Comparison of ENCODE assay signal across 23 cellular contexts in the genomic region with DNA sequence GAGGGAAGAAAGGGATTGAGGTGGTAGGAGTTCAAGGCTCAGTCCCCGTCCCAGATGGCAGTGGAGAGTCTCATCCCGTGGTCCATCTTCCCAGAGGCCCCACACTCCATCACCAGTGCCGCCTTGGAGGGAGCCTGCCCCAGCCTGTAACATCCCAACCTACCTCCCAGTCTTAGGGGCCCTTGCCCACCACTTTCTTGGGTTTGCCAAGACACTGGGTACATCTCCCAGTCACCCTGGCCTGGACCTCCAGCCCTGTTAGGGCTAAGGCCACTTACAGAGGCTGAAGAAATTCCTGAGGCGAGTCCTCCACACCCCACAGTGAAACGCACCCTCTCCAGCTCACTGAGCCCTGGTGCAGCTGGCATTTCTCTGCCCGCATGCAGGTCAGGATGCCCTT. TPM values are rescaled to one million over a fixed set of nuclear protein-coding genes. Genes with fewer than 3 reads are reported as not detected.
DNase-seq lines count a peak whose midpoint lies in the region; ATAC-seq, FAIRE-seq and TF ChIP-seq lines count a peak whose summit lies in the region.
"Had no signal": no experiment of that assay in that cellular context is flagged by ENCODE, and none has a peak within 500 bp of the region (broad histone marks: within the 10 kb centered on the region; RNA-seq: fewer than 3 reads in every experiment).

No MANE protein-coding gene starts in this region.

- no peaks in the 10 kb centered on the region for H3K9me3 Mint-ChIP-seq in CD8-positive, alpha-beta T cell
- H3K9me3 Mint-ChIP-seq in activated T-helper 17 cell treated with anti-CD3 and anti-CD28 coated beads, Interleukin-2, amount 50 U/mL, for 72 hours: no peaks in the 10 kb centered on the region
- no peaks in the 10 kb centered on the region for H3K9me3 Mint-ChIP-seq in immature natural killer cell
- H3K9me3 Mint-ChIP-seq: activated naive CD4-positive, alpha-beta T cell treated with anti-CD3 and anti-CD28 coated beads, Interleukin-2, amount 10 ng/mL, durations not matched to agents 7 days and 5 days; stimulated activated naive CD8-positive, alpha-beta T cell treated with anti-CD3 and anti-CD28 coated beads, Interleukin-15, Interleukin-2, amounts not matched to agents 100 ng/mL and 50 ng/mL, for 24 hours had no signal

- no peak for FAIRE-seq in GM12892 (lab: Jason Lieb, UNC)
- FAIRE-seq: astrocyte, D721Med, frontal cortex, urothelium cell line had no signal

- peaks cover 18% of the 10 kb centered on the region for H3K27me3 ChIP-seq in CD8-positive, alpha-beta T cell (ENCODE audit: insufficient read depth, low read length)
- H3K27me3 ChIP-seq in rectal smooth muscle tissue (ENCODE audit: control insufficient read depth, insufficient read depth, low read length): peaks cover 7% of the 10 kb centered on the region
- H3K27me3 ChIP-seq in upper lobe of left lung: peaks cover 0 to 42% (median 28%) of the 10 kb centered on the region in 4 donors

- no peak for TF ChIP-seq EP300 in upper lobe of left lung (IDR thresholded peaks at IDR 0.05)

- H3K27me3 Mint-ChIP-seq in CD8-positive, alpha-beta T cell (ENCODE audit: low read depth): peaks cover 5% of the 10 kb centered on the region
- peaks cover 2% of the 10 kb centered on the region for H3K27me3 Mint-ChIP-seq in activated T-helper 17 cell treated with anti-CD3 and anti-CD28 coated beads, Interleukin-2, amount 50 U/mL, for 72 hours
- peaks cover 9 to 18% (median 15%) of the 10 kb centered on the region in 3 donors for H3K27me3 Mint-ChIP-seq in immature natural killer cell (ENCODE audit: low read depth in 3 of 3)

- no peak for DNase-seq in CD8-positive, alpha-beta T cell
- no peak for DNase-seq in immature natural killer cell
- no peak for DNase-seq in upper lobe of left lung
- DNase-seq in GM12892 (ENCODE audit: insufficient read length): no peak
- DNase-seq in HUDEP-2 (lab: John Stamatoyannopoulos, UW; ENCODE audit: unreplicated experiment in 76 of 76): no peak
- DNase-seq: activated CD4-positive, alpha-beta T cell treated with anti-CD3 and anti-CD28 coated beads for 1 hour; activated naive CD4-positive, alpha-beta T cell treated with anti-CD3 and anti-CD28 coated beads, Interleukin-2, amount 10 ng/mL, durations not matched to agents 7 days and 5 days; activated T-cell treated with anti-CD3 and anti-CD28 coated beads, Interleukin-2, amount 50 U/mL, for 1 hour; dorsolateral prefrontal cortex; hypothalamus; islet precursor cell; NCI-H1092; NCI-H226; stimulated activated CD4-positive, alpha-beta T cell treated with anti-CD3 and anti-CD28 coated beads, Interleukin-12 subunit alpha, Interleukin-12 subunit beta, amount 100 ng/mL, for 4 hours had no signal

- H3K36me3 Mint-ChIP-seq in CD8-positive, alpha-beta T cell: peaks cover 41% of the 10 kb centered on the region
- peaks cover 48% of the 10 kb centered on the region for H3K36me3 Mint-ChIP-seq in activated T-helper 17 cell treated with anti-CD3 and anti-CD28 coated beads, Interleukin-2, amount 50 U/mL, for 72 hours (ENCODE audit: low read depth)
- peaks cover 12 to 34% (median 27%) of the 10 kb centered on the region in 3 donors for H3K36me3 Mint-ChIP-seq in immature natural killer cell

- WGBS in upper lobe of left lung, 2 donors: 94 to 96% methylated on average over 6 of the region's 6 CpGs

- H3K4me3 Mint-ChIP-seq in CD8-positive, alpha-beta T cell: peak overlapping the region; percentile 11
- H3K4me3 Mint-ChIP-seq in activated T-helper 17 cell treated with anti-CD3 and anti-CD28 coated beads, Interleukin-2, amount 50 U/mL, for 72 hours: peak overlapping the region; percentile 12
- H3K4me3 Mint-ChIP-seq in immature natural killer cell: peak overlapping the region in 3 of 5 donors; percentile 38 to 71 (median 38)
- H3K4me3 Mint-ChIP-seq: activated naive CD4-positive, alpha-beta T cell treated with anti-CD3 and anti-CD28 coated beads, Interleukin-2, amount 10 ng/mL, durations not matched to agents 7 days and 5 days; stimulated activated naive CD8-positive, alpha-beta T cell treated with anti-CD3 and anti-CD28 coated beads, Interleukin-15, Interleukin-2, amounts not matched to agents 100 ng/mL and 50 ng/mL, for 24 hours had no signal

- POLR2A ChIA-PET in CD8-positive, alpha-beta T cell (lab: Charles Lee): interaction anchor here (2.5 kb wide), 1 partner anchor 7 kb away, joined by 9 read pairs; no protein-coding TSS in a partner anchor

- H3K4me1 Mint-ChIP-seq in CD8-positive, alpha-beta T cell (ENCODE audit: low read depth): peaks cover 8% of the 10 kb centered on the region
- no peaks in the 10 kb centered on the region for H3K4me1 Mint-ChIP-seq in activated T-helper 17 cell treated with anti-CD3 and anti-CD28 coated beads, Interleukin-2, amount 50 U/mL, for 72 hours
- H3K4me1 Mint-ChIP-seq in immature natural killer cell: peaks cover 6% of the 10 kb centered on the region in 2 donors

- TF ChIP-seq POLR2A in upper lobe of left lung (IDR thresholded peaks at IDR 0.05): no peak
- no peak for TF ChIP-seq POLR2A in GM12892 (IDR thresholded peaks at IDR 0.05; ENCODE audit: low read depth, low read length)

- H3K9ac ChIP-seq in rectal smooth muscle tissue (ENCODE audit: low read length): no peak overlapping the region
- H3K9ac ChIP-seq: BLaER1 had no signal

- CTCF ChIA-PET in CD8-positive, alpha-beta T cell (lab: Charles Lee): interaction anchor here (0.8 to 2.4 kb wide), 7 partner anchors 8 to 767 kb away, joined by 3 to 12 read pairs (median 3); no protein-coding TSS in a partner anchor

- no peak overlapping the region for H3K27ac ChIP-seq in CD8-positive, alpha-beta T cell (ENCODE audit: low read depth, low read length)
- peak overlapping the region; percentile 98 for H3K27ac ChIP-seq in rectal smooth muscle tissue (ENCODE audit: low read depth, low read length)
- no peak overlapping the region for H3K27ac ChIP-seq in upper lobe of left lung
- H3K27ac ChIP-seq: BLaER1, dorsolateral prefrontal cortex had no signal

- no peak overlapping the region for H3K4me3 ChIP-seq in CD8-positive, alpha-beta T cell (ENCODE audit: low read depth, low read length)
- H3K4me3 ChIP-seq in rectal smooth muscle tissue (ENCODE audit: low read length) (no peak overlapping the region), upper lobe of left lung (no peak overlapping the region)
- H3K4me3 ChIP-seq: BLaER1 had no signal

- intact Hi-C loops in CD8-positive, alpha-beta T cell (cut with DNase I, micrococcal nuclease): loop anchor here (2.0 to 5.0 kb wide), 4 partner anchors 62 to 603 kb away; a partner anchor contains a TSS

- no peak for ATAC-seq in CD8-positive, alpha-beta T cell
- ATAC-seq in activated T-helper 17 cell treated with anti-CD3 and anti-CD28 coated beads, Interleukin-2, amount 50 U/mL, for 72 hours (replicated peaks): no peak
- no peak for ATAC-seq in upper lobe of left lung (ENCODE audit: low FRiP score in 2 of 2)
- ATAC-seq in GM18517 (IDR thresholded peaks at IDR 0.05; ENCODE audit: unreplicated experiment): no peak

- H3K27ac Mint-ChIP-seq in CD8-positive, alpha-beta T cell: no peak overlapping the region
- no peak overlapping the region for H3K27ac Mint-ChIP-seq in activated T-helper 17 cell treated with anti-CD3 and anti-CD28 coated beads, Interleukin-2, amount 50 U/mL, for 72 hours
- no peak overlapping the region for H3K27ac Mint-ChIP-seq in immature natural killer cell
- H3K27ac Mint-ChIP-seq: activated naive CD4-positive, alpha-beta T cell treated with anti-CD3 and anti-CD28 coated beads, Interleukin-2, amount 10 ng/mL, durations not matched to agents 7 days and 5 days; stimulated activated naive CD8-positive, alpha-beta T cell treated with anti-CD3 and anti-CD28 coated beads, Interleukin-15, Interleukin-2, amounts not matched to agents 100 ng/mL and 50 ng/mL, for 24 hours had no signal

- H3K9me3 ChIP-seq in CD8-positive, alpha-beta T cell (ENCODE audit: low read length): no peaks in the 10 kb centered on the region
- no peaks in the 10 kb centered on the region for H3K9me3 ChIP-seq in upper lobe of left lung
- H3K9me3 ChIP-seq: BLaER1 had no signal

- peaks cover 28% of the 10 kb centered on the region for H3K4me1 ChIP-seq in CD8-positive, alpha-beta T cell (ENCODE audit: insufficient read depth, low read length)
- H3K4me1 ChIP-seq in rectal smooth muscle tissue (ENCODE audit: control insufficient read depth, insufficient read depth, low read length) (peaks cover 15% of the 10 kb centered on the region), upper lobe of left lung (peaks cover 35 to 46% (median 36%) of the 10 kb centered on the region in 4 donors)

- no peak for TF ChIP-seq CTCF in CD8-positive, alpha-beta T cell (IDR thresholded peaks at IDR 0.05)
- no peak for TF ChIP-seq CTCF in upper lobe of left lung (IDR thresholded peaks at IDR 0.05)

- peaks cover 24% of the 10 kb centered on the region for H3K36me3 ChIP-seq in CD8-positive, alpha-beta T cell (ENCODE audit: insufficient read depth, low read length)
- H3K36me3 ChIP-seq in rectal smooth muscle tissue (ENCODE audit: control insufficient read depth, insufficient read depth, low read length) (peaks cover under 1% of the 10 kb centered on the region), upper lobe of left lung (peaks cover 0 to 31% (median 14%) of the 10 kb centered on the region in 4 donors)

RNA-seq across cellular contexts. Expression of a gene that starts 3.3 kb away (rescaled TPM):
- not detected for total RNA-seq in CD8-positive, alpha-beta T cell
- 1 to 10 TPM in 1 of 2 donors, not detected in 1; 1.1 TPM for total RNA-seq in activated T-helper 17 cell treated with anti-CD3 and anti-CD28 coated beads, Interleukin-2, amount 50 U/mL, for 72 hours
- not detected for polyA plus RNA-seq in immature natural killer cell
- 1 to 10 TPM; 2.1 to 6.6 (median 3.5) TPM for total RNA-seq in upper lobe of left lung
- 0.11 TPM for polyA plus RNA-seq in GM12892 (2012; ENCODE audit: missing spikeins)
